ENCODE assay signal across 17 cellular contexts in the genomic region with DNA sequence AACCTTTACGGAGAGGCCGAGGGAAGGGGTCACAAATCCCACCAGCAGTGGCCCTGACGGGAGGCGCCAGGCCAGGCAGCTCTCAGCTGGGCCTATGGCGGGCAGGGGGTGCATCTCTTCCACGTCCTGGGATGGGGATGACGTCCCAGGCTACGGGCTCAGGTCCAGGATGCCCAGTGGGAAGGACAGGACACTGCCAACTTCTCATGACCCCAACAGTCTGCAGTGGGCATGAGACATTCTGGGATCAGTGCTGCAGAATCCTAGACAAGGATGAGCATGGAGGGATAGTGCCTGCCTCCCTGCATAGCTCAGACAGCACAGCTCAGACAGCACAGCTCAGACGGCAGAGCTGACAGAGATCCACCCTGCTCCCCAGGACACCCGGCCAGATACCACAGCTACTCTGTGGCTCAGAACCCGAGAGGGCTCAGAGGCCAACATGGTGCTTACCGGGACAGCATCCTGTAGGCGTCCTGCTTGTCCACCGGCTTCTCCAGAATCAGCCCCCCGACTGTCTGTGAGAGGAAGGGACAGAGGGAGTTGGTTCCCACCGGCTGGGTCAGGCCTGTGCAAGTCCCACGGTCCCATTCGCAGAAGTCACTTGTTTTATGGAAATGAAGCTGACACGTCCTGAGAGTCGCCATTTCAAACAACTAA. TPM values are rescaled to one million over a fixed set of nuclear protein-coding genes. Genes with fewer than 3 reads are reported as not detected.
DNase-seq lines count a peak whose midpoint lies in the region; ATAC-seq and TF ChIP-seq lines count a peak whose summit lies in the region.
"Had no signal": no experiment of that assay in that cellular context is flagged by ENCODE, and none has a peak within 500 bp of the region (broad histone marks: within the 10 kb centered on the region; RNA-seq: fewer than 3 reads in every experiment).

No MANE protein-coding gene starts in this region.

- peak; percentile 19 for ATAC-seq in activated naive CD8-positive, alpha-beta T cell treated with anti-CD3 and anti-CD28 coated beads, Interleukin-2, amount 10 ng/mL, durations not matched to agents 7 days and 5 days (ENCODE audit: low read depth)
- no peak for ATAC-seq in activated naive CD8-positive, alpha-beta T cell treated with anti-CD3 and anti-CD28 coated beads, Interleukin-2, amount 50 U/mL, for 24 hours
- ATAC-seq in WTC11 (no peak), left lung (no peak)

- H3K4me2 ChIP-seq in osteoblast (ENCODE audit: insufficient read depth, low read length) (no peak overlapping the region), hepatocyte (no peak overlapping the region)

- no peaks in the 10 kb centered on the region for H3K9me3 ChIP-seq in left lung
- H3K9me3 ChIP-seq in testis = no peaks in the 10 kb centered on the region
- H3K9me3 ChIP-seq in osteoblast (ENCODE audit: low read depth, low read length) = no peaks in the 10 kb centered on the region
- no peaks in the 10 kb centered on the region for H3K9me3 ChIP-seq in hepatocyte (ENCODE audit: low read depth)

- H3K36me3 Mint-ChIP-seq in activated naive CD8-positive, alpha-beta T cell treated with anti-CD3 and anti-CD28 coated beads, Interleukin-2, amount 10 ng/mL, durations not matched to agents 7 days and 5 days = peaks cover 34% of the 10 kb centered on the region
- H3K36me3 Mint-ChIP-seq in activated naive CD8-positive, alpha-beta T cell treated with anti-CD3 and anti-CD28 coated beads, Interleukin-2, amount 50 U/mL, for 24 hours (ENCODE audit: low read depth) = peaks cover 41% of the 10 kb centered on the region
- peaks cover 44% of the 10 kb centered on the region for H3K36me3 Mint-ChIP-seq in WTC11

- peaks cover 0 to 75% of the 10 kb centered on the region in 2 donors for H3K36me3 ChIP-seq in left lung
- H3K36me3 ChIP-seq in testis (ENCODE audit: low read depth, missing control alignments) = no peaks in the 10 kb centered on the region
- peaks cover 12% of the 10 kb centered on the region for H3K36me3 ChIP-seq in osteoblast (ENCODE audit: insufficient read depth, low read length)
- no peaks in the 10 kb centered on the region for H3K36me3 ChIP-seq in hepatocyte (replicated peaks; ENCODE audit: insufficient read depth, low read depth)

- H4K20me1 ChIP-seq in osteoblast (ENCODE audit: insufficient read depth, low read length) (no peaks in the 10 kb centered on the region), hepatocyte (ENCODE audit: insufficient read depth, poor library complexity, severe bottlenecking) (no peaks in the 10 kb centered on the region)

- CTCF ChIA-PET in WTC11 (lab: Charles Lee) = no interaction called here

- no peak overlapping the region for H3K27ac ChIP-seq in left lung
- no peak overlapping the region for H3K27ac ChIP-seq in testis
- H3K27ac ChIP-seq in osteoblast (ENCODE audit: low read depth, low read length) = no peak overlapping the region
- no peak overlapping the region for H3K27ac ChIP-seq in hepatocyte

- H3K27me3 ChIP-seq in left lung (no peaks in the 10 kb centered on the region), testis (no peaks in the 10 kb centered on the region), osteoblast (ENCODE audit: insufficient read depth, low read length) (no peaks in the 10 kb centered on the region), hepatocyte (no peaks in the 10 kb centered on the region)

- POLR2A ChIA-PET in activated naive CD8-positive, alpha-beta T cell treated with anti-CD3 and anti-CD28 coated beads, Interleukin-2, amount 10 ng/mL, durations not matched to agents 7 days and 5 days (lab: Charles Lee) = no interaction called here
- POLR2A ChIA-PET in WTC11 (lab: Charles Lee) = no interaction called here

- H3K4me3 ChIP-seq in left lung = no peak overlapping the region
- no peak overlapping the region for H3K4me3 ChIP-seq in testis
- H3K4me3 ChIP-seq in osteoblast (ENCODE audit: insufficient read depth, low read length) = no peak overlapping the region
- H3K4me3 ChIP-seq in hepatocyte = no peak overlapping the region

- WGBS in testis, 2 donors = 93 to 98% methylated on average over 17 to 20 of the region's 20 CpGs
- 94% methylated on average over 20 of the region's 20 CpGs for WGBS in hepatocyte (ENCODE audit: low lambda C conversion rate, missing lambda C conversion rate)

- H3K27me3 Mint-ChIP-seq in activated naive CD8-positive, alpha-beta T cell treated with anti-CD3 and anti-CD28 coated beads, Interleukin-2, amount 10 ng/mL, durations not matched to agents 7 days and 5 days = no peaks in the 10 kb centered on the region
- H3K27me3 Mint-ChIP-seq in activated naive CD8-positive, alpha-beta T cell treated with anti-CD3 and anti-CD28 coated beads, Interleukin-2, amount 50 U/mL, for 24 hours = no peaks in the 10 kb centered on the region
- no peaks in the 10 kb centered on the region for H3K27me3 Mint-ChIP-seq in WTC11 (ENCODE audit: low read depth)
- H3K27me3 Mint-ChIP-seq: activated naive CD4-positive, alpha-beta T cell treated with anti-CD3 and anti-CD28 coated beads, Interleukin-2, amount 50 U/mL, for 24 hours had no signal

- intact Hi-C loops in left lung (cut with DNase I) = no loop called here
- intact Hi-C loops in testis (cut with DNase I; ENCODE audit: low total_unique reads) = no loop called here

- no peaks in the 10 kb centered on the region for H3K9me3 Mint-ChIP-seq in activated naive CD8-positive, alpha-beta T cell treated with anti-CD3 and anti-CD28 coated beads, Interleukin-2, amount 10 ng/mL, durations not matched to agents 7 days and 5 days
- no peaks in the 10 kb centered on the region for H3K9me3 Mint-ChIP-seq in activated naive CD8-positive, alpha-beta T cell treated with anti-CD3 and anti-CD28 coated beads, Interleukin-2, amount 50 U/mL, for 24 hours
- peaks cover 9% of the 10 kb centered on the region; the same call in 1 of the 2 replicates for H3K9me3 Mint-ChIP-seq in WTC11
- H3K9me3 Mint-ChIP-seq: activated naive CD4-positive, alpha-beta T cell treated with anti-CD3 and anti-CD28 coated beads, Interleukin-2, amount 50 U/mL, for 24 hours had no signal

- H3K4me1 ChIP-seq in left lung (no peaks in the 10 kb centered on the region), testis (no peaks in the 10 kb centered on the region), osteoblast (ENCODE audit: insufficient read depth, low read length) (no peaks in the 10 kb centered on the region), hepatocyte (ENCODE audit: insufficient read depth) (no peaks in the 10 kb centered on the region)

- no peak overlapping the region for H3K27ac Mint-ChIP-seq in activated naive CD8-positive, alpha-beta T cell treated with anti-CD3 and anti-CD28 coated beads, Interleukin-2, amount 10 ng/mL, durations not matched to agents 7 days and 5 days
- H3K27ac Mint-ChIP-seq in activated naive CD8-positive, alpha-beta T cell treated with anti-CD3 and anti-CD28 coated beads, Interleukin-2, amount 50 U/mL, for 24 hours = no peak overlapping the region
- H3K27ac Mint-ChIP-seq in WTC11 = no peak overlapping the region
- H3K27ac Mint-ChIP-seq: activated naive CD4-positive, alpha-beta T cell treated with anti-CD3 and anti-CD28 coated beads, Interleukin-2, amount 50 U/mL, for 24 hours had no signal

- no peaks in the 10 kb centered on the region for H3K9me2 ChIP-seq in hepatocyte (replicated peaks; ENCODE audit: insufficient read depth)

- H3K4me1 Mint-ChIP-seq in activated naive CD8-positive, alpha-beta T cell treated with anti-CD3 and anti-CD28 coated beads, Interleukin-2, amount 10 ng/mL, durations not matched to agents 7 days and 5 days = no peaks in the 10 kb centered on the region
- no peaks in the 10 kb centered on the region for H3K4me1 Mint-ChIP-seq in activated naive CD8-positive, alpha-beta T cell treated with anti-CD3 and anti-CD28 coated beads, Interleukin-2, amount 50 U/mL, for 24 hours
- no peaks in the 10 kb centered on the region; the same call in 1 of the 2 replicates for H3K4me1 Mint-ChIP-seq in WTC11
- H3K4me1 Mint-ChIP-seq: activated naive CD4-positive, alpha-beta T cell treated with anti-CD3 and anti-CD28 coated beads, Interleukin-2, amount 50 U/mL, for 24 hours had no signal

- no peak overlapping the region for H3K4me3 Mint-ChIP-seq in activated naive CD8-positive, alpha-beta T cell treated with anti-CD3 and anti-CD28 coated beads, Interleukin-2, amount 10 ng/mL, durations not matched to agents 7 days and 5 days
- no peak overlapping the region for H3K4me3 Mint-ChIP-seq in activated naive CD8-positive, alpha-beta T cell treated with anti-CD3 and anti-CD28 coated beads, Interleukin-2, amount 50 U/mL, for 24 hours
- H3K4me3 Mint-ChIP-seq in WTC11 = no peak overlapping the region
- H3K4me3 Mint-ChIP-seq: activated naive CD4-positive, alpha-beta T cell treated with anti-CD3 and anti-CD28 coated beads, Interleukin-2, amount 50 U/mL, for 24 hours had no signal

- no peak overlapping the region for H2AFZ ChIP-seq in osteoblast (ENCODE audit: low read length)
- H2AFZ ChIP-seq in hepatocyte = no peak overlapping the region

- H3K79me2 ChIP-seq in osteoblast (ENCODE audit: insufficient read depth, low read length) (no peaks in the 10 kb centered on the region), hepatocyte (no peaks in the 10 kb centered on the region)

- TF ChIP-seq CTCF in WTC11 (IDR thresholded peaks at IDR 0.05) (no peak), left lung (IDR thresholded peaks at IDR 0.05) (no peak), testis (IDR thresholded peaks at IDR 0.05) (no peak), osteoblast (IDR thresholded peaks at IDR 0.05; ENCODE audit: extremely low read depth, low read depth, low read length) (no peak), hepatocyte (IDR thresholded peaks at IDR 0.05; ENCODE audit: poor library complexity) (no peak)

- TF ChIP-seq POLR2A in testis (IDR thresholded peaks at IDR 0.05) = no peak

- peak; percentile 23 for DNase-seq in activated naive CD8-positive, alpha-beta T cell treated with anti-CD3 and anti-CD28 coated beads, Interleukin-2, amount 10 ng/mL, durations not matched to agents 7 days and 5 days
- DNase-seq in activated naive CD8-positive, alpha-beta T cell treated with anti-CD3 and anti-CD28 coated beads, Interleukin-2, amount 50 U/mL, for 24 hours = no peak
- DNase-seq in WTC11 (ENCODE audit: low spot score) (peak; percentile 7), left lung (peak; percentile 30 to 50), testis (peak; percentile 11), osteoblast (ENCODE audit: insufficient read length, low spot score, missing footprints) (no peak), hepatocyte (ENCODE audit: low spot score) (no peak), COLO668 (lab: John Stamatoyannopoulos, UW; ENCODE audit: unreplicated experiment) (no peak)
- DNase-seq: activated CD4-positive, alpha-beta T cell treated with anti-CD3 and anti-CD28 coated beads for 4 hours; activated T-cell treated with anti-CD3 and anti-CD28 coated beads for 4 hours; C1 segment of cervical spinal cord; GDM1; NCI-H1436 treated with DMSO at 0.1 percent for 48 hours; NCI-H2171; NCI-H524 treated with DMSO at 0.1 percent for 48 hours; stimulated activated CD4-positive, alpha-beta T cell treated with anti-CD3 and anti-CD28 coated beads, Interleukin-15, amount 100 ng/mL, for 24 hours had no signal

RNA-seq across cellular contexts. Expression of a gene that starts 17.3 kb away (rescaled TPM):
- 10 to 100 TPM; 39.4 to 42.2 TPM for total RNA-seq in activated naive CD8-positive, alpha-beta T cell treated with anti-CD3 and anti-CD28 coated beads, Interleukin-2, amount 10 ng/mL, durations not matched to agents 7 days and 5 days
- total RNA-seq in WTC11 (2021) (70.6 to 88.2 TPM (median 83.1 TPM) in 3 replicates), left lung (10 to 100 TPM; 18.6 to 19.6 TPM), testis (10 to 100 TPM; 31.0 to 41.2 TPM), osteoblast (22.4 and 24.6 TPM in 2 replicates), hepatocyte (10.1 and 15.1 TPM in 2 replicates)
- polyA plus RNA-seq in testis (ENCODE audit: insufficient read depth, low read depth, low replicate concordance) (27.0 TPM), hepatocyte (26.7 and 31.0 TPM in 2 replicates)

RNA-seq across cellular contexts. Expression of a gene that starts 43.5 kb away (rescaled TPM):
- total RNA-seq in activated naive CD8-positive, alpha-beta T cell treated with anti-CD3 and anti-CD28 coated beads, Interleukin-2, amount 10 ng/mL, durations not matched to agents 7 days and 5 days = 100 to 1,000 TPM; 235 to 241 TPM
- total RNA-seq in WTC11 (2021) (627 to 722 TPM (median 720 TPM) in 3 replicates), left lung (100 to 1,000 TPM; 285 to 337 TPM), testis (100 to 1,000 TPM; 171 to 293 TPM), osteoblast (182 and 203 TPM in 2 replicates), hepatocyte (359 and 449 TPM in 2 replicates)
- polyA plus RNA-seq in testis (ENCODE audit: insufficient read depth, low read depth, low replicate concordance) (157 TPM), hepatocyte (354 and 364 TPM in 2 replicates)

Comparison
In these comparisons a context has a peak if more than half of its experiments do, and no peak if none do; other contexts are left out.
1. DNase-seq: peak in activated naive CD8-positive, alpha-beta T cell treated with anti-CD3 and anti-CD28 coated beads, Interleukin-2, amount 10 ng/mL, durations not matched to agents 7 days and 5 days (single experiment), WTC11 (single experiment), left lung (2 of 2) and testis (single experiment); none in activated naive CD8-positive, alpha-beta T cell treated with anti-CD3 and anti-CD28 coated beads, Interleukin-2, amount 50 U/mL, for 24 hours (single experiment), osteoblast (single experiment), hepatocyte (single experiment) and COLO668 (single experiment).